ENCODE assay signal across 8 cellular contexts in the genomic region with DNA sequence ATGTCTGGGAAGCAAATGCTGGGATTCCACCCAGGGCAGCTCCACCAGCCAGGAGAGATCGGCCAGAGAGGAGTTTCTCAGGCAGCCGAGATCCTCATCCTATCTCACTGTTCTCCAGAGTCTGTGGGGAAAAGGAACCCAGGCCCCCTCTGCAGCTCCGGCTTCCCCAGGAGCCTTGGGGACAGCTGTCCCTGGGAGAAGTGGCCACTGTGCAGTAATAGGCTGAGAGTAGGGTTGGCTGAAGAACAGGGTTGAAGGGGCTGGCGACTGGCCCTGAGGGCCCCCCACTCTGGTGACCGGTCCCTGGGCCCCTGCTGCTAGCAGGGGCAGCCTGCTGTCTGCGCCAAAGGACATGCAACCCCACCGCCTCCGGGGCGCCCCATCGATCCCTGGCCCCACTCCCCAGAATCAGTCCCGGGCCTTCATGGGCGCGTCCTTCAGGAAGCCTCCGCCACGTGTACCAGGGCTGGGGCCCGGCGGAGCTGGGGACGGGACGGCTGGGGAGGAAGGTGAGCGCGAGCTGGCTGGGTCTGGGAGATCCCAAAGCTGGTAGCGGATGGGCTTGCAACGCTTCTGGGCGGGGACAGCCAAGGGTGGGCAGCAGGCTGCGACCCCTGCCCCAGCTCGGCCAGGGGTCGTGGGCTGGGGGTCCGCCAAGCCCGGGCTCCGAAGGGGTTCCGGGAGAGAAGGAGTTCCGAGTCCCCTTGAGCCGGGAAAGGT. TPM values are rescaled to one million over a fixed set of nuclear protein-coding genes. Genes with fewer than 3 reads are reported as not detected.
DNase-seq lines count a peak whose midpoint lies in the region; ATAC-seq and TF ChIP-seq lines count a peak whose summit lies in the region.

No MANE protein-coding gene starts in this region.

- H3K9me3 ChIP-seq in A673 (ENCODE audit: low read depth, low read length, poor library complexity, severe bottlenecking) (no peaks in the 10 kb centered on the region), iPS-18a (ENCODE audit: control insufficient read depth, low read depth, low read length) (no peaks in the 10 kb centered on the region), smooth muscle cell (replicated peaks; ENCODE audit: low read depth) (no peaks in the 10 kb centered on the region)

- H3K27ac Mint-ChIP-seq in HFFc6 = peak overlapping the region; percentile 99
- no peak overlapping the region for H3K27ac Mint-ChIP-seq in activated naive CD8-positive, alpha-beta T cell

- WGBS in smooth muscle cell (ENCODE audit: low lambda C conversion rate) = 1% methylated on average over 16 of the region's 33 CpGs

- H3K4me3 ChIP-seq in A673 (ENCODE audit: low read depth, low read length, poor library complexity, severe bottlenecking) = peak overlapping the region; percentile 97
- peak overlapping the region; percentile 73 for H3K4me3 ChIP-seq in iPS-18a (ENCODE audit: low read length)
- H3K4me3 ChIP-seq in smooth muscle cell = peak overlapping the region; percentile 73

- DNase-seq in A673 (ENCODE audit: low spot score) (peak; percentile 56), HFFc6 (no peak), smooth muscle cell (lab: John Stamatoyannopoulos, UW; ENCODE audit: unreplicated experiment) (no peak), hippocampal formation (lab: John Stamatoyannopoulos, UW) (no peak), NOMO-1 treated with DMSO at 0.1 percent for 48 hours (lab: John Stamatoyannopoulos, UW; ENCODE audit: unreplicated experiment) (no peak)

- no peaks in the 10 kb centered on the region for H3K9me3 Mint-ChIP-seq in HFFc6
- H3K9me3 Mint-ChIP-seq in activated naive CD8-positive, alpha-beta T cell (ENCODE audit: low read depth) = no peaks in the 10 kb centered on the region

- ATAC-seq in HG02981 (IDR thresholded peaks at IDR 0.05; ENCODE audit: unreplicated experiment) = no peak

- peak overlapping the region; percentile 79 for H3K27ac ChIP-seq in A673 (ENCODE audit: low read depth, low read length, poor library complexity, severe bottlenecking)
- H3K27ac ChIP-seq in iPS-18a (ENCODE audit: low read length) = no peak overlapping the region
- peak overlapping the region; percentile 75 for H3K27ac ChIP-seq in smooth muscle cell (ENCODE audit: low read depth)

- H3K79me2 ChIP-seq in smooth muscle cell (ENCODE audit: low read depth) = peaks cover 57% of the 10 kb centered on the region

- no TSS peak for BruUV-seq in A673 (replicated peaks; lab: Mats Ljungman, UMichigan)

- TF ChIP-seq CTCF in A673 (conservative IDR thresholded peaks at IDR 0.05; ENCODE audit: low read depth, low read length) (no peak), HFFc6 (IDR thresholded peaks at IDR 0.05) (no peak), smooth muscle cell (IDR thresholded peaks at IDR 0.05; ENCODE audit: borderline replicate concordance, insufficient read depth, poor library complexity, severe bottlenecking) (no peak)

- H3K36me3 ChIP-seq in A673 (ENCODE audit: insufficient read depth, low read length, poor library complexity, severe bottlenecking) (no peaks in the 10 kb centered on the region), iPS-18a (ENCODE audit: control insufficient read depth, low read depth, low read length) (no peaks in the 10 kb centered on the region), smooth muscle cell (ENCODE audit: low read depth) (no peaks in the 10 kb centered on the region)

- H3K9ac ChIP-seq in iPS-18a (ENCODE audit: low read length) (peak overlapping the region; percentile 70), smooth muscle cell (ENCODE audit: low read depth) (peak overlapping the region; percentile 71)

- H3K27me3 Mint-ChIP-seq in HFFc6 (ENCODE audit: insufficient read depth) = no peaks in the 10 kb centered on the region; the same call in 1 of the 2 replicates
- H3K27me3 Mint-ChIP-seq in activated naive CD8-positive, alpha-beta T cell = no peaks in the 10 kb centered on the region

- peaks cover 40% of the 10 kb centered on the region for H4K20me1 ChIP-seq in smooth muscle cell (ENCODE audit: low read depth)

- POLR2A ChIA-PET in A673 (lab: Charles Lee; ENCODE audit: low non-redundant PET) = no interaction called here

- H3K27me3 ChIP-seq in A673 (replicated peaks; ENCODE audit: insufficient read depth, low read depth, low read length, poor library complexity) = no peaks in the 10 kb centered on the region
- H3K27me3 ChIP-seq in iPS-18a (ENCODE audit: control insufficient read depth, insufficient read depth, low read length) = peaks cover 14% of the 10 kb centered on the region
- H3K27me3 ChIP-seq in smooth muscle cell (ENCODE audit: low read depth) = no peaks in the 10 kb centered on the region

- H3K36me3 Mint-ChIP-seq in HFFc6 (ENCODE audit: low read depth) = peaks cover 33% of the 10 kb centered on the region
- no peaks in the 10 kb centered on the region for H3K36me3 Mint-ChIP-seq in activated naive CD8-positive, alpha-beta T cell

- CTCF ChIA-PET in A673 (lab: Charles Lee) = no interaction called here

- H3K4me1 ChIP-seq in A673 (ENCODE audit: insufficient read depth, low read length, poor library complexity, severe bottlenecking) (peaks cover 25% of the 10 kb centered on the region), iPS-18a (ENCODE audit: control insufficient read depth, low read depth, low read length) (peaks cover 26% of the 10 kb centered on the region), smooth muscle cell (ENCODE audit: low read depth) (peaks cover 29% of the 10 kb centered on the region)

- peak overlapping the region; percentile 93 for H3K4me3 Mint-ChIP-seq in HFFc6
- peak overlapping the region; percentile 77 for H3K4me3 Mint-ChIP-seq in activated naive CD8-positive, alpha-beta T cell

- peak overlapping the region; percentile 92 for H3K4me2 ChIP-seq in smooth muscle cell

- H3K4me1 Mint-ChIP-seq in HFFc6 (ENCODE audit: low read depth) = peaks cover 69% of the 10 kb centered on the region
- H3K4me1 Mint-ChIP-seq in activated naive CD8-positive, alpha-beta T cell (ENCODE audit: low read depth) = peaks cover 19% of the 10 kb centered on the region

- H2AFZ ChIP-seq in smooth muscle cell (ENCODE audit: low read depth) = no peak overlapping the region

- H3F3A ChIP-seq in smooth muscle cell (ENCODE audit: low read depth) = peaks cover 19% of the 10 kb centered on the region

- intact Hi-C loops in A673 (cut with micrococcal nuclease; ENCODE audit: unreplicated experiment) = no loop called here

RNA-seq across cellular contexts. Expression of a gene that starts 44.0 kb away (rescaled TPM):
- total RNA-seq in A673 (2021) (10.9 and 12.6 TPM in 2 replicates), smooth muscle cell (22.4 and 39.5 TPM in 2 replicates)
- total RNA-seq in HFFc6 (2021; fragmentation: NEBNext Ultra II Directional; extraction: Animal tissue kit (Norgen Biotek cat#: 25700)) = 10 to 100 TPM; 61.9 to 90.7 (median 73.6) TPM
- 22.8 and 26.7 TPM in 2 replicates for polyA plus RNA-seq in smooth muscle cell
